Comparison of ENCODE assay signal across 9 cellular contexts in genomic region chr6:116251568-116252384, GRCh38. TPM values are rescaled to one million over a fixed set of nuclear protein-coding genes. Genes with fewer than 3 reads are reported as not detected.
DNase-seq lines count a peak whose midpoint lies in the region; ATAC-seq and TF ChIP-seq lines count a peak whose summit lies in the region.
"Had no signal": no experiment of that assay in that cellular context is flagged by ENCODE, and none has a peak within 500 bp of the region (broad histone marks: within the 10 kb centered on the region; RNA-seq: fewer than 3 reads in every experiment).

No MANE protein-coding gene starts in this region.

- peaks cover 34% of the 10 kb centered on the region for H3K4me1 Mint-ChIP-seq in T-helper 2 cell treated with Interferon-gamma antibody and Interleukin-4, amounts not matched to agents 5 μg/mL and 100 μg/mL, for 36 hours (ENCODE audit: low read depth)

- H3K4me3 ChIP-seq in SJSA1 (peak overlapping the region; percentile 18), retinal pigment epithelial cell (ENCODE audit: low read length) (peak overlapping the region; percentile 47), WERI-Rb-1 (ENCODE audit: low read depth, low read length) (no peak overlapping the region)

- H3K27ac Mint-ChIP-seq in T-helper 2 cell treated with Interferon-gamma antibody and Interleukin-4, amounts not matched to agents 5 μg/mL and 100 μg/mL, for 36 hours: peak overlapping the region; percentile 75

- H3K36me3 ChIP-seq in SJSA1 (peaks cover 44% of the 10 kb centered on the region), WERI-Rb-1 (peaks cover 8% of the 10 kb centered on the region)

- H3K27me3 ChIP-seq in SJSA1 (replicated peaks) (no peaks in the 10 kb centered on the region), WERI-Rb-1 (ENCODE audit: insufficient read depth, low read depth, severe bottlenecking) (no peaks in the 10 kb centered on the region)

- peaks cover 19% of the 10 kb centered on the region for H3K36me3 Mint-ChIP-seq in T-helper 2 cell treated with Interferon-gamma antibody and Interleukin-4, amounts not matched to agents 5 μg/mL and 100 μg/mL, for 36 hours (ENCODE audit: low read depth)
- H3K36me3 Mint-ChIP-seq: CD14-positive monocyte had no signal

- H3K4me3 Mint-ChIP-seq in T-helper 2 cell treated with Interferon-gamma antibody and Interleukin-4, amounts not matched to agents 5 μg/mL and 100 μg/mL, for 36 hours: peak overlapping the region; percentile 42

- no peaks in the 10 kb centered on the region for H3K9me3 Mint-ChIP-seq in T-helper 2 cell treated with Interferon-gamma antibody and Interleukin-4, amounts not matched to agents 5 μg/mL and 100 μg/mL, for 36 hours
- H3K9me3 Mint-ChIP-seq: CD14-positive monocyte had no signal

- DNase-seq in T-helper 2 cell treated with Interferon-gamma antibody and Interleukin-4, amounts not matched to agents 5 μg/mL and 100 μg/mL, for 36 hours (ENCODE audit: low spot score): no peak
- DNase-seq in T-helper 2 cell (no peak), SJSA1 (ENCODE audit: low read depth in 1 of 2, low spot score in 2 of 2) (peak; percentile 79 to 82), fibroblast of gingiva (ENCODE audit: low read depth) (peak; percentile 23), retinal pigment epithelial cell (ENCODE audit: low read depth) (no peak), WERI-Rb-1 (no peak), iPS-NIHi7 (ENCODE audit: extremely low spot score) (no peak)

- no peak for ATAC-seq in HG02870 (IDR thresholded peaks at IDR 0.05; ENCODE audit: unreplicated experiment)

- no peak for TF ChIP-seq CTCF in retinal pigment epithelial cell (conservative IDR thresholded peaks at IDR 0.05; ENCODE audit: low read depth, low read length)
- no peak for TF ChIP-seq CTCF in WERI-Rb-1 (IDR thresholded peaks at IDR 0.05; ENCODE audit: low read depth, low read length)

- H3K4me1 ChIP-seq in SJSA1 (replicated peaks): peaks cover 40% of the 10 kb centered on the region

- no peaks in the 10 kb centered on the region for H3K27me3 Mint-ChIP-seq in T-helper 2 cell treated with Interferon-gamma antibody and Interleukin-4, amounts not matched to agents 5 μg/mL and 100 μg/mL, for 36 hours (ENCODE audit: low read depth)

- H3K9me3 ChIP-seq in SJSA1 (replicated peaks) (no peaks in the 10 kb centered on the region), WERI-Rb-1 (ENCODE audit: severe bottlenecking) (no peaks in the 10 kb centered on the region)

- H3K27ac ChIP-seq in SJSA1 (peak overlapping the region; percentile 72), WERI-Rb-1 (no peak overlapping the region)

RNA-seq across cellular contexts. Expression of gene TSPYL4, which starts 2.1 kb away (rescaled TPM):
- 16.7 and 23.1 TPM in 2 replicates for total RNA-seq in SJSA1 (2014; rRNA removed; shearing (Covaris generic))

RNA-seq across cellular contexts. Expression of gene TSPYL1, which starts 28.0 kb away (rescaled TPM):
- 58.7 and 65.1 TPM in 2 replicates for total RNA-seq in SJSA1 (2014; rRNA removed; shearing (Covaris generic))

Comparison
In these comparisons a context has a peak if more than half of its experiments do, and no peak if none do; other contexts are left out.
1. DNase-seq: peak in SJSA1 (2 of 2) and fibroblast of gingiva (single experiment); none in T-helper 2 cell treated with Interferon-gamma antibody and Interleukin-4, amounts not matched to agents 5 μg/mL and 100 μg/mL, for 36 hours (single experiment), T-helper 2 cell (0 of 5), retinal pigment epithelial cell (single experiment), WERI-Rb-1 (single experiment) and iPS-NIHi7 (single experiment).